Comparison of ENCODE assay signal across 25 cellular contexts in the genomic region with DNA sequence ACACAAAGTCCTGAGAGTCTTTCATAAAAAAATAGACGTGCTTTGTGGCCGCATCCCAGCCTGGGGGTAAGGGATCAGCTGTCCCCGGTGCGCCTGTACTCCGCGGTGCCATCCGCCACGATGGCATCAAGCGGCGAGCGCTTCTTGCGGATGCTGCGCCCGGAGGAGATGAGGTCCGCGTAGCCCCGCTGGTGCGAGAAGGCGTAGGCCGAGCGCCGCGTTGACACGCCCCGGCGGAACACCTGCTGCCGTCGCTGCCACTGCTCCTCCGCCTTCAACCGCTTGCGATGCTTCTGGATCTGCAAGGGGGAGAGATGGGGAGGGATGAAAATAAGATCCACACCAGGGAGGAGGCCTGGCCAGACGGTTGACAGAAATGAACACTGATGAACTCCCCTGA.
"Had no signal": no experiment of that assay in that cellular context is flagged by ENCODE, and none has a peak within 500 bp of the region (broad histone marks: within the 10 kb centered on the region; RNA-seq: fewer than 3 reads in every experiment).

No MANE protein-coding gene starts in this region.

- H3K27ac Mint-ChIP-seq: activated CD4-positive, alpha-beta T cell treated with anti-CD3 and anti-CD28 coated beads for 36 hours; activated CD8-positive, alpha-beta T cell treated with anti-CD3 and anti-CD28 coated beads for 36 hours; activated naive CD8-positive, alpha-beta T cell treated with anti-CD3 and anti-CD28 coated beads, Interleukin-2, amount 10 ng/mL, durations not matched to agents 7 days and 5 days; activated T-cell treated with anti-CD3 and anti-CD28 coated beads, Interleukin-2, amount 50 U/mL, for 72 hours; activated T-helper 2 cell treated with anti-CD3 and anti-CD28 coated beads, Interferon-gamma antibody, Interleukin-2, Interleukin-4, amounts not matched to agents 10 μg/mL and 5 μg/mL and 100 μg/mL, durations not matched to agents 14 hours and 24 hours and 36 hours had no signal

- DNase-seq: activated CD4-positive, alpha-beta T cell treated with anti-CD3 and anti-CD28 coated beads for 36 hours; activated CD4-positive, alpha-beta T cell treated with anti-CD3 and anti-CD28 coated beads, Interleukin-2, amount 50 U/mL, for 1 hour; activated CD8-positive, alpha-beta memory T cell treated with anti-CD3 and anti-CD28 coated beads, Interleukin-2, amount 50 U/mL, for 4 hours; activated CD8-positive, alpha-beta T cell treated with anti-CD3 and anti-CD28 coated beads for 36 hours; activated naive CD4-positive, alpha-beta T cell treated with anti-CD3 and anti-CD28 coated beads, Interleukin-2, amount 50 U/mL, for 16 hours; activated naive CD8-positive, alpha-beta T cell treated with anti-CD3 and anti-CD28 coated beads, Interleukin-2, amount 10 ng/mL, durations not matched to agents 7 days and 5 days; activated T-cell treated with anti-CD3 and anti-CD28 coated beads, Interleukin-2, amount 50 U/mL, for 72 hours; adrenal gland; anterior cingulate cortex; NCI-H1092 treated with DMSO at 0.1 percent for 48 hours; NCI-H1436; NCI-H1694 treated with DMSO at 0.1 percent for 48 hours; NCI-H2029 treated with DMSO at 0.1 percent for 48 hours; NCI-H345; NCI-H510A; NCI-H526 treated with DMSO at 0.1 percent for 48 hours; NCI-H82; Right ventricle myocardium superior; RPMI8226; SJCRH30; SK-N-SH; T-helper 1 cell had no signal

- H3K9ac ChIP-seq: KMS-11, SK-N-SH had no signal

- H3K4me1 ChIP-seq: SJCRH30 had no signal

- H3K4me3 ChIP-seq: adrenal gland, SJCRH30 had no signal

- H3K4me2 ChIP-seq: KMS-11, SK-N-SH had no signal

- H3K27ac ChIP-seq: adrenal gland, KMS-11, SJCRH30, VCaP had no signal

- H3K27me3 ChIP-seq: adrenal gland, SJCRH30 had no signal

- H3K4me3 Mint-ChIP-seq: activated CD4-positive, alpha-beta T cell treated with anti-CD3 and anti-CD28 coated beads for 36 hours; activated CD8-positive, alpha-beta T cell treated with anti-CD3 and anti-CD28 coated beads for 36 hours; activated naive CD8-positive, alpha-beta T cell treated with anti-CD3 and anti-CD28 coated beads, Interleukin-2, amount 10 ng/mL, durations not matched to agents 7 days and 5 days; activated T-cell treated with anti-CD3 and anti-CD28 coated beads, Interleukin-2, amount 50 U/mL, for 72 hours had no signal

- H3K36me3 ChIP-seq: SJCRH30 had no signal

- H3K27me3 Mint-ChIP-seq: activated CD4-positive, alpha-beta T cell treated with anti-CD3 and anti-CD28 coated beads for 36 hours; activated CD8-positive, alpha-beta T cell treated with anti-CD3 and anti-CD28 coated beads for 36 hours had no signal

- H3K9me3 ChIP-seq: adrenal gland, SJCRH30, SK-N-SH had no signal

- ATAC-seq: activated CD4-positive, alpha-beta T cell treated with anti-CD3 and anti-CD28 coated beads for 36 hours; activated CD8-positive, alpha-beta T cell treated with anti-CD3 and anti-CD28 coated beads for 36 hours; activated T-cell treated with anti-CD3 and anti-CD28 coated beads, Interleukin-2, amount 50 U/mL, for 72 hours had no signal

- H3K9me3 Mint-ChIP-seq: activated CD8-positive, alpha-beta T cell treated with anti-CD3 and anti-CD28 coated beads for 36 hours; activated naive CD8-positive, alpha-beta T cell treated with anti-CD3 and anti-CD28 coated beads, Interleukin-2, amount 10 ng/mL, durations not matched to agents 7 days and 5 days; activated T-cell treated with anti-CD3 and anti-CD28 coated beads, Interleukin-2, amount 50 U/mL, for 72 hours; activated T-helper 2 cell treated with anti-CD3 and anti-CD28 coated beads, Interferon-gamma antibody, Interleukin-2, Interleukin-4, amounts not matched to agents 10 μg/mL and 5 μg/mL and 100 μg/mL, durations not matched to agents 14 hours and 24 hours and 36 hours had no signal

- H3K4me1 Mint-ChIP-seq: activated naive CD8-positive, alpha-beta T cell treated with anti-CD3 and anti-CD28 coated beads, Interleukin-2, amount 10 ng/mL, durations not matched to agents 7 days and 5 days had no signal
